In the genomic region with DNA sequence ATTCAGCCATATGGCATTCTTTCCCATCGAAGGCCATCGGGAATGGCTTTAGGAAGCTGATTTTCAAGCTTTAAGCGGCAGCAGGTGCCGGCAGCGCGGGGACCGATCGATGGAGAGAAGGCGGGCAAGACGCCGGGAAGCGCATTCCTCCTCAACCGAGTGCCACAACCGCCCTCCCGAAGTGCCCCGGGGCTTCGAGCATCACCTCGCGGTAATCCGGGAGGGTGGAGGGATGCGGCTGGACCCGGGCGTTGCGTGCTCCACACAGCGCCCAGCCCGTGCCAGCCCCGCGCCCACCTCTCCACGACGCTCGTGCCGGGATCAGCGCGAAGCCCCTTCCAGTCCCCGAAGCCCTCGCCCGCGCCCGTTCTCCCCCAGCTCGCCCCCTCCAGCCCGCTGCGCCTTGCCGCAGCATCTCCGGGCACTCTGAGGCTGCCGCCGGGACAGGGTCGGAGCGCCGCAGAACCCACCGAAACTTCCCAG, we compare ENCODE assay signal across 8 cellular contexts. TPM values are rescaled to one million over a fixed set of nuclear protein-coding genes. Genes with fewer than 3 reads are reported as not detected.
DNase-seq lines count a peak whose midpoint lies in the region; ATAC-seq and TF ChIP-seq lines count a peak whose summit lies in the region.

No MANE protein-coding gene starts in this region.

- ATAC-seq in RWPE2 (ENCODE audit: low read depth), result peak; percentile 27; the same call in 1 of the 3 replicates
- no peak for ATAC-seq in GM19324 (IDR thresholded peaks at IDR 0.05; ENCODE audit: low FRiP score, unreplicated experiment)

- H3K4me1 ChIP-seq in RWPE2 (ENCODE audit: insufficient read depth, poor library complexity, severe bottlenecking), result no peaks in the 10 kb centered on the region

- H3K4me3 ChIP-seq in RWPE2 (ENCODE audit: severe bottlenecking) (peak overlapping the region; percentile 34), astrocyte of the spinal cord (ENCODE audit: low read depth, low read length) (peak overlapping the region; percentile 46)

- DNase-seq in GM13977 (ENCODE audit: low spot score) (peak; percentile 32), RWPE2 (ENCODE audit: low spot score) (peak; percentile 59), astrocyte of the spinal cord (ENCODE audit: low read depth, low spot score) (no peak), iPS-NIHi7 (ENCODE audit: extremely low spot score) (peak; percentile 38), GM10248 (ENCODE audit: extremely low spot score) (no peak), mesenteric fat pad (ENCODE audit: low spot score) (no peak)
- DNase-seq in stimulated activated CD4-positive, alpha-beta T cell treated with anti-CD3 and anti-CD28 coated beads, Interleukin-15, amount 100 ng/mL, for 24 hours, result peak; percentile 58

- H3K36me3 ChIP-seq in RWPE2 (ENCODE audit: low read depth), result no peaks in the 10 kb centered on the region

- in situ Hi-C loops in GM13977 (cut with MboI; ENCODE audit: low pct_unique_long_range_greater_than_20kb, low sequenced_read_pairs, unreplicated experiment) (no loop called here), astrocyte of the spinal cord (cut with HindIII; ENCODE audit: low sequenced_read_pairs) (no loop called here)

- CTCF ChIA-PET in GM10248 (lab: Yijun Ruan, JAX), result interaction anchor here (1.2 to 1.7 kb wide), 3 partner anchors 14 to 46 kb away, joined by 3 to 7 read pairs (median 3); no protein-coding TSS in a partner anchor

- no peak for TF ChIP-seq CTCF in GM13977 (IDR thresholded peaks at IDR 0.05; ENCODE audit: extremely low read depth, insufficient read depth, missing control alignments)
- TF ChIP-seq CTCF in RWPE2 (IDR thresholded peaks at IDR 0.05; ENCODE audit: poor library complexity, severe bottlenecking), result no peak
- TF ChIP-seq CTCF in astrocyte of the spinal cord (IDR thresholded peaks at IDR 0.05; ENCODE audit: low read depth, low read length), result no peak
- TF ChIP-seq CTCF in GM10248 (IDR thresholded peaks at IDR 0.05; ENCODE audit: control extremely low read depth, extremely low read depth, low read depth, missing control alignments), result no peak

- H3K27ac ChIP-seq in RWPE2 (ENCODE audit: poor library complexity, severe bottlenecking), result no peak overlapping the region

- peaks cover 8% of the 10 kb centered on the region for H3K9me3 ChIP-seq in RWPE2 (ENCODE audit: severe bottlenecking)

- H3K27me3 ChIP-seq in RWPE2 (ENCODE audit: insufficient read depth, poor library complexity, severe bottlenecking), result peaks cover 12% of the 10 kb centered on the region

- POLR2A ChIA-PET in GM10248 (lab: Yijun Ruan, JAX), result no interaction called here

RNA-seq across cellular contexts. Expression of a gene that starts 3.2 kb away (rescaled TPM):
- 1.3 TPM for total RNA-seq in mesenteric fat pad

Comparison
In these comparisons a context has a peak if more than half of its experiments do, and no peak if none do; other contexts are left out.
1. DNase-seq: peak in GM13977 (single experiment), RWPE2 (single experiment), iPS-NIHi7 (single experiment) and stimulated activated CD4-positive, alpha-beta T cell treated with anti-CD3 and anti-CD28 coated beads, Interleukin-15, amount 100 ng/mL, for 24 hours (single experiment); none in astrocyte of the spinal cord (single experiment), GM10248 (single experiment) and mesenteric fat pad (single experiment).